In the genomic region with DNA sequence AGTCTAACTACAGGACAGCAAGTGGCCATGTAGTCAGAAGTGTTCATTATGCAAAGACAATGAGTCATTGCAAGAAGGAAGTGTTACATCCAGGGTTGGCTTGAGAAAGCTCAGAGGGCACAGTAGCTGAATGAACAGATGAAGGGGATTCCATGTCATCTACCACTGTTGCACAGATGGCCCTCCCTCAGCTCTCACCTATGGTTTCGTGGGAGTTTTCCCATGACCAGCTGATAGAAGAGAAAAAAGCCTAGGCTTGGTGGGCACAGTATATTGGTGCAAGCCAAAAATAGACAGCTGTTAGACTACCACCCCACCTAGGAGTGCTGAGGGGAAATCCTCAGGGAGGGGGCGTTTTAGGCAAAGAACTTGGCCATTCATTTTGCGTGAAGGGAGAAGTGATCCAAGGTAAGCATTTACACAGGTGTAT, we compare ENCODE assay signal across 13 cellular contexts.
DNase-seq lines count a peak whose midpoint lies in the region; ATAC-seq and TF ChIP-seq lines count a peak whose summit lies in the region.
"Had no signal": no experiment of that assay in that cellular context is flagged by ENCODE, and none has a peak within 500 bp of the region (broad histone marks: within the 10 kb centered on the region; RNA-seq: fewer than 3 reads in every experiment).

No MANE protein-coding gene starts in this region.

- H3K27ac Mint-ChIP-seq in activated T-helper 2 cell treated with anti-CD3 and anti-CD28 coated beads, Interferon-gamma antibody, Interleukin-2, Interleukin-4, amounts not matched to agents 10 μg/mL and 5 μg/mL and 100 μg/mL, durations not matched to agents 14 hours and 24 hours and 36 hours = no peak overlapping the region
- H3K27ac Mint-ChIP-seq: activated naive CD8-positive, alpha-beta T cell treated with anti-CD3 and anti-CD28 coated beads, Interleukin-2, amount 50 U/mL, for 24 hours had no signal

- TF ChIP-seq CTCF in GM10248 (IDR thresholded peaks at IDR 0.05; ENCODE audit: control extremely low read depth, extremely low read depth, low read depth, missing control alignments) = no peak

- CTCF ChIA-PET in GM10248 (lab: Yijun Ruan, JAX) = interaction anchor here (0.7 to 0.8 kb wide), 2 partner anchors 9 to 17 kb away, joined by 3 read pairs; no protein-coding TSS in a partner anchor

- H3K27me3 Mint-ChIP-seq in activated T-helper 2 cell treated with anti-CD3 and anti-CD28 coated beads, Interferon-gamma antibody, Interleukin-2, Interleukin-4, amounts not matched to agents 10 μg/mL and 5 μg/mL and 100 μg/mL, durations not matched to agents 14 hours and 24 hours and 36 hours (ENCODE audit: low read depth) = no peaks in the 10 kb centered on the region
- H3K27me3 Mint-ChIP-seq: activated naive CD8-positive, alpha-beta T cell treated with anti-CD3 and anti-CD28 coated beads, Interleukin-2, amount 50 U/mL, for 24 hours had no signal

- H3K36me3 Mint-ChIP-seq in activated T-helper 2 cell treated with anti-CD3 and anti-CD28 coated beads, Interferon-gamma antibody, Interleukin-2, Interleukin-4, amounts not matched to agents 10 μg/mL and 5 μg/mL and 100 μg/mL, durations not matched to agents 14 hours and 24 hours and 36 hours (ENCODE audit: low read depth) = no peaks in the 10 kb centered on the region

- intact Hi-C loops in posterior vena cava (cut with DNase I) = no loop called here
- intact Hi-C loops in activated T-helper 2 cell treated with anti-CD3 and anti-CD28 coated beads, Interferon-gamma antibody, Interleukin-2, Interleukin-4, amounts not matched to agents 10 μg/mL and 5 μg/mL and 100 μg/mL, durations not matched to agents 14 hours and 24 hours and 36 hours (cut with micrococcal nuclease) = no loop called here

- DNase-seq in GM10248 (ENCODE audit: extremely low spot score) (peak; percentile 15), posterior vena cava (ENCODE audit: low spot score) (no peak), HK-2 (ENCODE audit: unreplicated experiment) (no peak), hypothalamus (lab: John Stamatoyannopoulos, UW) (no peak)
- DNase-seq in activated T-helper 2 cell treated with anti-CD3 and anti-CD28 coated beads, Interferon-gamma antibody, Interleukin-2, Interleukin-4, amounts not matched to agents 10 μg/mL and 5 μg/mL and 100 μg/mL, durations not matched to agents 14 hours and 24 hours and 36 hours (ENCODE audit: low spot score) = no peak
- DNase-seq: activated CD8-positive, alpha-beta memory T cell treated with anti-CD3 and anti-CD28 coated beads for 24 hours; activated naive CD8-positive, alpha-beta T cell treated with anti-CD3 and anti-CD28 coated beads, Interleukin-2, amount 50 U/mL, for 24 hours; DMS79; stimulated activated CD4-positive, alpha-beta T cell treated with anti-CD3 and anti-CD28 coated beads, Interleukin-4, amount 100 ng/mL, for 1 hour; T-helper 2 cell had no signal

- POLR2A ChIA-PET in GM10248 (lab: Yijun Ruan, JAX) = no interaction called here

- H3K4me1 Mint-ChIP-seq in activated T-helper 2 cell treated with anti-CD3 and anti-CD28 coated beads, Interferon-gamma antibody, Interleukin-2, Interleukin-4, amounts not matched to agents 10 μg/mL and 5 μg/mL and 100 μg/mL, durations not matched to agents 14 hours and 24 hours and 36 hours (ENCODE audit: low read depth) = no peaks in the 10 kb centered on the region
- H3K4me1 Mint-ChIP-seq: activated naive CD8-positive, alpha-beta T cell treated with anti-CD3 and anti-CD28 coated beads, Interleukin-2, amount 50 U/mL, for 24 hours had no signal

- no peak overlapping the region for H3K4me3 Mint-ChIP-seq in activated T-helper 2 cell treated with anti-CD3 and anti-CD28 coated beads, Interferon-gamma antibody, Interleukin-2, Interleukin-4, amounts not matched to agents 10 μg/mL and 5 μg/mL and 100 μg/mL, durations not matched to agents 14 hours and 24 hours and 36 hours (ENCODE audit: low read depth)
- H3K4me3 Mint-ChIP-seq: activated naive CD8-positive, alpha-beta T cell treated with anti-CD3 and anti-CD28 coated beads, Interleukin-2, amount 50 U/mL, for 24 hours had no signal

- H3K9me3 Mint-ChIP-seq in activated T-helper 2 cell treated with anti-CD3 and anti-CD28 coated beads, Interferon-gamma antibody, Interleukin-2, Interleukin-4, amounts not matched to agents 10 μg/mL and 5 μg/mL and 100 μg/mL, durations not matched to agents 14 hours and 24 hours and 36 hours = no peaks in the 10 kb centered on the region
- H3K9me3 Mint-ChIP-seq: activated naive CD8-positive, alpha-beta T cell treated with anti-CD3 and anti-CD28 coated beads, Interleukin-2, amount 50 U/mL, for 24 hours had no signal

- ATAC-seq in GM19035 (IDR thresholded peaks at IDR 0.05; ENCODE audit: unreplicated experiment) (peak; percentile 79), HG02623 (IDR thresholded peaks at IDR 0.05; ENCODE audit: unreplicated experiment) (peak; percentile 74), HG03469 (IDR thresholded peaks at IDR 0.05; ENCODE audit: unreplicated experiment) (peak; percentile 94)
- ATAC-seq: activated naive CD8-positive, alpha-beta T cell treated with anti-CD3 and anti-CD28 coated beads, Interleukin-2, amount 50 U/mL, for 24 hours had no signal
